27 cellular contexts compared by ENCODE assay signal in the genomic region with DNA sequence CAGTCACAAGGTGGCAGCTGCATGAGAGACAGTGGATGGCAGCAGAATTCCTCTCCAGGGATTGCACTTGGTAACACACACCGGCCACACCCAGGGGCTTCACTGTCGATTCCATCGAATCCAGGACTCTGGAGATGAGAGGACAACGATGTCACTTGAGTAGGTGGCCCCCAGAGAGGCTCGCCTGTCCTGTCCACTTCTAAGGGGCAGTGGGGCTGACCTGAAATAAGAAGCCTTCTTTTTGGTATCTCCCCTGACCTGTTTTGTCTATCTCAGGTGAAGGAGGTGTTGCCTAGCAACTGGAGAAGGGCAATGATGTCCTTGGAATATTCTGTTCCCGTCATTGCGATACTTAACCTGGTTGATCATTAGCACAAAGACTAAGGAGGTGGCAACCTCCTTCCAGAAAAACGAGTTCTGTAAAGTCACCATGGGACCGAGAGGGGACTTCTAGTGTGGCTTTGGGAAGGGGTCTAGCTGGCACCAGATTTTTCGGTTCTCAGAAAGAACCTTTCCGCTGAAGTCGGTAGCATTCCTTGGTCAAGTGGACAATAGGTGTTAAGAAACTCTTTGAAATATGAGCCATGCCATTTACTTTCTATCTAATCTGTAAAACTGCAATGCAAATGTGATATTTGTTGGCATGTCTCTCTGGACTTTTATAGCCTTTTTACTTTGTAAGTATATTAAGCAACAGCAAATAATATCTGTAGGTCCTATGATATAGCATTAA.
A peak's percentile ranks its signal among the peaks of the same experiment; 100 is the strongest.
DNase-seq lines count a peak whose midpoint lies in the region; ATAC-seq, FAIRE-seq and TF ChIP-seq lines count a peak whose summit lies in the region.
"Had no signal": no experiment of that assay in that cellular context is flagged by ENCODE, and none has a peak within 500 bp of the region (broad histone marks: within the 10 kb centered on the region; RNA-seq: fewer than 3 reads in every experiment).

No MANE protein-coding gene starts in this region.

- H2AFZ ChIP-seq in PC-3 (ENCODE audit: low read length), result no peak overlapping the region

- intact Hi-C loops in left colon (cut with DNase I, micrococcal nuclease), result no loop called here
- intact Hi-C loops in pancreas (cut with DNase I), result no loop called here
- intact Hi-C loops in PC-3 (cut with micrococcal nuclease), result no loop called here
- intact Hi-C loops in activated CD4-positive, alpha-beta T cell treated with anti-CD3 and anti-CD28 coated beads, Interleukin-2, amount 10 ng/mL, durations not matched to agents 24 days and 14 days (cut with micrococcal nuclease), result no loop called here

- H3K27me3 ChIP-seq in pancreas (no peaks in the 10 kb centered on the region), PC-3 (ENCODE audit: low read length) (no peaks in the 10 kb centered on the region)
- no peaks in the 10 kb centered on the region for H3K27me3 ChIP-seq in effector memory CD4-positive, alpha-beta T cell (replicated peaks; ENCODE audit: control insufficient read depth, insufficient read depth, low read length, poor library complexity, severe bottlenecking)
- H3K27me3 ChIP-seq: thyroid gland had no signal

- no peaks in the 10 kb centered on the region for H3K36me3 ChIP-seq in pancreas
- H3K36me3 ChIP-seq in PC-3 (ENCODE audit: low read depth, low read length), result no peaks in the 10 kb centered on the region
- H3K36me3 ChIP-seq in effector memory CD4-positive, alpha-beta T cell (ENCODE audit: control insufficient read depth, insufficient read depth, low read length), result no peaks in the 10 kb centered on the region
- H3K36me3 ChIP-seq: thyroid gland had no signal

- no peaks in the 10 kb centered on the region for H4K20me1 ChIP-seq in PC-3 (ENCODE audit: low read length)

- H3K4me1 ChIP-seq in pancreas (peaks cover 3 to 9% (median 4%) of the 10 kb centered on the region in 3 donors), PC-3 (ENCODE audit: insufficient read depth, low read length) (no peaks in the 10 kb centered on the region)
- H3K4me1 ChIP-seq in effector memory CD4-positive, alpha-beta T cell (ENCODE audit: control insufficient read depth, insufficient read depth, low read length, poor library complexity, severe bottlenecking), result no peaks in the 10 kb centered on the region

- H3K27me3 Mint-ChIP-seq in activated CD4-positive, alpha-beta T cell treated with anti-CD3 and anti-CD28 coated beads, Interleukin-2, amount 10 ng/mL, durations not matched to agents 24 days and 14 days, result peaks cover 2% of the 10 kb centered on the region

- no peak overlapping the region for H3K9ac ChIP-seq in PC-3 (ENCODE audit: low read length)

- no peak overlapping the region for H3K4me2 ChIP-seq in PC-3 (ENCODE audit: low read length)

- no peaks in the 10 kb centered on the region for H3F3A ChIP-seq in PC-3 (ENCODE audit: low read length, unreplicated experiment)

- ATAC-seq in left colon, result peak; percentile 68
- ATAC-seq in pancreas, result peak; percentile 58 to 77 (median 74)
- ATAC-seq in PC-3, result no peak
- ATAC-seq: activated T-cell treated with anti-CD3 and anti-CD28 coated beads, Interleukin-2, amount 50 U/mL, for 4 hours; HCT116; left cardiac atrium; T-cell had no signal

- no peaks in the 10 kb centered on the region for H3K9me2 ChIP-seq in PC-3 (replicated peaks; ENCODE audit: low read length)

- CTCF ChIA-PET in PC-3 (lab: Charles Lee), result no interaction called here

- no peak overlapping the region for H3K4me3 Mint-ChIP-seq in activated CD4-positive, alpha-beta T cell treated with anti-CD3 and anti-CD28 coated beads, Interleukin-2, amount 10 ng/mL, durations not matched to agents 24 days and 14 days
- H3K4me3 Mint-ChIP-seq: activated naive CD4-positive, alpha-beta T cell treated with anti-CD3 and anti-CD28 coated beads for 36 hours; activated T-cell treated with anti-CD3 and anti-CD28 coated beads, Interleukin-2, amount 50 U/mL, for 4 hours; IgD-negative memory B cell; T-cell had no signal

- FAIRE-seq in pancreas (lab: Jason Lieb, UNC), result no peak
- FAIRE-seq: D721Med, G401.6 had no signal

- no peak overlapping the region for H3K27ac Mint-ChIP-seq in activated CD4-positive, alpha-beta T cell treated with anti-CD3 and anti-CD28 coated beads, Interleukin-2, amount 10 ng/mL, durations not matched to agents 24 days and 14 days
- H3K27ac Mint-ChIP-seq: activated naive CD4-positive, alpha-beta T cell treated with anti-CD3 and anti-CD28 coated beads for 36 hours; IgD-negative memory B cell; T-cell had no signal

- TF ChIP-seq CTCF in pancreas (IDR thresholded peaks at IDR 0.05) (no peak), PC-3 (conservative IDR thresholded peaks at IDR 0.05; ENCODE audit: low read depth, low read length) (no peak)

- no peaks in the 10 kb centered on the region for H3K9me3 ChIP-seq in pancreas
- H3K9me3 ChIP-seq in PC-3 (ENCODE audit: low read length), result no peaks in the 10 kb centered on the region
- no peaks in the 10 kb centered on the region for H3K9me3 ChIP-seq in effector memory CD4-positive, alpha-beta T cell (ENCODE audit: control insufficient read depth, low read length)
- H3K9me3 ChIP-seq: thyroid gland had no signal

- 31 to 33% methylated on average over 12 of the region's 12 CpGs for WGBS in pancreas, 2 donors

- no TSS peak for BruUV-seq in PC-3 (replicated peaks; lab: Mats Ljungman, UMichigan)

- POLR2A ChIA-PET in PC-3 (lab: Charles Lee; ENCODE audit: unreplicated experiment), result no interaction called here

- H3K4me3 ChIP-seq in pancreas, result no peak overlapping the region
- H3K4me3 ChIP-seq in PC-3 (ENCODE audit: low read length), result no peak overlapping the region
- H3K4me3 ChIP-seq in effector memory CD4-positive, alpha-beta T cell (ENCODE audit: insufficient read depth, low read depth, low read length, poor library complexity, severe bottlenecking), result no peak overlapping the region
- H3K4me3 ChIP-seq: skin epidermis, thyroid gland had no signal

- no peaks in the 10 kb centered on the region for H3K79me2 ChIP-seq in PC-3 (ENCODE audit: low read length)

- H3K4me1 Mint-ChIP-seq in activated CD4-positive, alpha-beta T cell treated with anti-CD3 and anti-CD28 coated beads, Interleukin-2, amount 10 ng/mL, durations not matched to agents 24 days and 14 days, result no peaks in the 10 kb centered on the region
- H3K4me1 Mint-ChIP-seq: IgD-negative memory B cell, T-cell had no signal

- DNase-seq in activated effector memory CD4-positive, alpha-beta T cell treated with anti-CD3 and anti-CD28 coated beads, Interleukin-2, amount 50 U/mL, for 16 hours, result peak; percentile 49
- DNase-seq in activated effector memory CD4-positive, alpha-beta T cell treated with Interleukin-2 at 50 U/mL for 16 hours, result no peak
- DNase-seq in left colon, result peak in 1 of 2 donors; percentile 5
- peak in 2 of 6 donors; percentile 29 to 35 for DNase-seq in pancreas
- DNase-seq in PC-3, result no peak
- DNase-seq in SHP77 treated with DMSO at 0.1 percent for 48 hours (lab: John Stamatoyannopoulos, UW), result no peak
- DNase-seq in effector memory CD4-positive, alpha-beta T cell, result no peak
- DNase-seq in activated CD4-positive, alpha-beta T cell treated with anti-CD3 and anti-CD28 coated beads, Interleukin-2, amount 10 ng/mL, durations not matched to agents 24 days and 14 days, result no peak
- DNase-seq: activated CD4-positive, CD25-positive, alpha-beta regulatory T cell treated with anti-CD3 and anti-CD28 coated beads, Interleukin-2, amount 50 U/mL, for 72 hours; activated naive CD4-positive, alpha-beta T cell treated with anti-CD3 and anti-CD28 coated beads for 36 hours; activated T-cell treated with anti-CD3 and anti-CD28 coated beads, Interleukin-2, amount 50 U/mL, for 4 hours; amniotic stem cell; C1 segment of cervical spinal cord; cortex of kidney; glutamatergic neuron; left cardiac atrium; NCI-H2171; NCI-H526 treated with DMSO at 0.1 percent for 48 hours; stimulated activated CD4-positive, alpha-beta T cell treated with anti-CD3 and anti-CD28 coated beads, Interleukin-2, amount 100 ng/mL, for 24 hours; stimulated activated naive CD4-positive, alpha-beta T cell; T-cell had no signal

- H3K27ac ChIP-seq in pancreas (peak overlapping the region; percentile 22 to 53 (median 46)), PC-3 (ENCODE audit: low read length) (no peak overlapping the region)
- no peak overlapping the region for H3K27ac ChIP-seq in effector memory CD4-positive, alpha-beta T cell (ENCODE audit: insufficient read depth, low read length, poor library complexity, severe bottlenecking)
- H3K27ac ChIP-seq: skin epidermis had no signal

- H3K9me3 Mint-ChIP-seq in activated CD4-positive, alpha-beta T cell treated with anti-CD3 and anti-CD28 coated beads, Interleukin-2, amount 10 ng/mL, durations not matched to agents 24 days and 14 days, result no peaks in the 10 kb centered on the region

- H3K36me3 Mint-ChIP-seq in activated CD4-positive, alpha-beta T cell treated with anti-CD3 and anti-CD28 coated beads, Interleukin-2, amount 10 ng/mL, durations not matched to agents 24 days and 14 days (ENCODE audit: low read depth), result no peaks in the 10 kb centered on the region
- H3K36me3 Mint-ChIP-seq: IgD-negative memory B cell, T-cell had no signal

Comparison
In these comparisons a context has a peak if more than half of its experiments do, and no peak if none do; other contexts are left out.
1. H3K27ac ChIP-seq: peak in pancreas (4 of 4); none in PC-3 (single experiment) and effector memory CD4-positive, alpha-beta T cell (single experiment).